ENCODE assay signal across 8 cellular contexts in the genomic region with DNA sequence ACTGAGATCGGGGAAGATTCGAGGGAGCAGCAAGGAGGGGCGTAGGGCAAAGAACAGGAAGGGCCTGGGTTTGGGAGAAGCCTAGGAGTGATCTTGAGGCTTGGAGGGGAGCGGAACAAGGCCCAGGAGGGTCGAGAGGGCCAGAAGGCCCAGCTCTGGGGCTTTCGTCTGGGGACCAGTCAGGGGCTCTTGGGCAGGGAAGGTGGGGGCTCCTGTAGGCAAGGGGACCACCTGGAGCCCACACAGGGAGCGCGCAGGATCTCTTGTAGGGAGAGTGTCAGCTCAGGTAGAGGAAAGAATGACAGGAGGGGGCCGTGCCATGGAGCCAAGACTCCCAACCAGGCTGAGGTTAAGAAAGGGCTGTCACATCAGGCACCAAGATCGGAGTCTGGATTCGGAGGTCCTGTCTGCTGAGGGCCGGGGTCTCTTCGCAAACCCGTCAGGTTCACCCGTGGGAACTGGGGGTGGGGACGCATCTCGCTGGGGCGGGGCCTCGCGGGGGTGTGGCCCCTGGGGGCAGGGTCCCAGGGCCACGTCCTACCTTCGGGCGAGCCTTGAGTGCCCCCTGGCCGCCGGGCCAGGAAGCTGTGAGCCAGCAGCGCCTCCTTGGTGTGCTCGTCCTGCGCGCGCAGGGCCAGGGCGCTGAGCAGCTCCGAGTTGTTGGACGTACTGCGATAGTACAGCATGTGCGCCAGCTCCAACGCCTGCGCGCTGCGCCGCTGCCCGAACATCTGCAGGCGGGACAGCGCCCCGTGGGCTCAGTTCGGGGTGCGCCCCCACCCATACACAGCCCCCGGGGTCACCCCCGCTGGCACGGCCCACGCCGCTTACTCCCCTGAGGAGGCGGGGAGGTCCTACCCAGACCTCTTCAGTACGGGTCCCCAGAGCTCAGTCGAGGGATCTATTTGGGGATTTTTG. TPM values are rescaled to one million over a fixed set of nuclear protein-coding genes. Genes with fewer than 3 reads are reported as not detected.
DNase-seq lines count a peak whose midpoint lies in the region; ATAC-seq and TF ChIP-seq lines count a peak whose summit lies in the region.

No MANE protein-coding gene starts in this region.

- H3K36me3 ChIP-seq in Peyer's patch (no peaks in the 10 kb centered on the region), neural cell (ENCODE audit: insufficient read depth, low read length) (no peaks in the 10 kb centered on the region)

- H3K4me1 Mint-ChIP-seq in activated T-helper 2 cell treated with anti-CD3 and anti-CD28 coated beads, Interferon-gamma antibody, Interleukin-2, Interleukin-4, amounts not matched to agents 10 μg/mL and 5 μg/mL and 100 μg/mL, durations not matched to agents 14 hours and 24 hours and 36 hours (ENCODE audit: low read depth), result peaks cover 47% of the 10 kb centered on the region
- peaks cover 49% of the 10 kb centered on the region for H3K4me1 Mint-ChIP-seq in stimulated activated naive CD8-positive, alpha-beta T cell treated with anti-CD3 and anti-CD28 coated beads, Interleukin-15, Interleukin-2, amounts not matched to agents 100 ng/mL and 50 ng/mL, for 24 hours (ENCODE audit: low read depth)

- no peak for TF ChIP-seq EP300 in neural cell (conservative IDR thresholded peaks at IDR 0.05; ENCODE audit: poor library complexity, severe bottlenecking)

- no peaks in the 10 kb centered on the region for H3K27me3 ChIP-seq in Peyer's patch
- no peaks in the 10 kb centered on the region for H3K27me3 ChIP-seq in neural cell (ENCODE audit: insufficient read depth, low read depth, low read length)

- TF ChIP-seq CTCF in Peyer's patch (IDR thresholded peaks at IDR 0.05) (peak; percentile 80 to 95 (median 92)), fibroblast of the aortic adventitia (IDR thresholded peaks at IDR 0.05; ENCODE audit: insufficient read depth, low read length) (peak; percentile 77), neural cell (IDR thresholded peaks at IDR 0.05; ENCODE audit: poor library complexity, severe bottlenecking) (no peak)

- peaks cover 3% of the 10 kb centered on the region for H3K9me3 Mint-ChIP-seq in activated T-helper 2 cell treated with anti-CD3 and anti-CD28 coated beads, Interferon-gamma antibody, Interleukin-2, Interleukin-4, amounts not matched to agents 10 μg/mL and 5 μg/mL and 100 μg/mL, durations not matched to agents 14 hours and 24 hours and 36 hours
- no peaks in the 10 kb centered on the region for H3K9me3 Mint-ChIP-seq in stimulated activated naive CD8-positive, alpha-beta T cell treated with anti-CD3 and anti-CD28 coated beads, Interleukin-15, Interleukin-2, amounts not matched to agents 100 ng/mL and 50 ng/mL, for 24 hours

- H3K27ac Mint-ChIP-seq in activated T-helper 2 cell treated with anti-CD3 and anti-CD28 coated beads, Interferon-gamma antibody, Interleukin-2, Interleukin-4, amounts not matched to agents 10 μg/mL and 5 μg/mL and 100 μg/mL, durations not matched to agents 14 hours and 24 hours and 36 hours, result peak overlapping the region; percentile 89
- peak overlapping the region; percentile 96 for H3K27ac Mint-ChIP-seq in stimulated activated naive CD8-positive, alpha-beta T cell treated with anti-CD3 and anti-CD28 coated beads, Interleukin-15, Interleukin-2, amounts not matched to agents 100 ng/mL and 50 ng/mL, for 24 hours

- H2AFZ ChIP-seq in neural cell (ENCODE audit: low read depth, low read length), result peak overlapping the region; percentile 58

- H3K27me3 Mint-ChIP-seq in activated T-helper 2 cell treated with anti-CD3 and anti-CD28 coated beads, Interferon-gamma antibody, Interleukin-2, Interleukin-4, amounts not matched to agents 10 μg/mL and 5 μg/mL and 100 μg/mL, durations not matched to agents 14 hours and 24 hours and 36 hours (ENCODE audit: low read depth), result no peaks in the 10 kb centered on the region
- no peaks in the 10 kb centered on the region for H3K27me3 Mint-ChIP-seq in stimulated activated naive CD8-positive, alpha-beta T cell treated with anti-CD3 and anti-CD28 coated beads, Interleukin-15, Interleukin-2, amounts not matched to agents 100 ng/mL and 50 ng/mL, for 24 hours

- TF ChIP-seq RAD21 in neural cell (conservative IDR thresholded peaks at IDR 0.05), result no peak

- H3K9ac ChIP-seq in neural cell (ENCODE audit: low read length), result peak overlapping the region; percentile 53

- no peaks in the 10 kb centered on the region for H3K79me2 ChIP-seq in neural cell (replicated peaks; ENCODE audit: insufficient read depth, low read length)

- H3K36me3 Mint-ChIP-seq in activated T-helper 2 cell treated with anti-CD3 and anti-CD28 coated beads, Interferon-gamma antibody, Interleukin-2, Interleukin-4, amounts not matched to agents 10 μg/mL and 5 μg/mL and 100 μg/mL, durations not matched to agents 14 hours and 24 hours and 36 hours (ENCODE audit: low read depth), result peaks cover 34% of the 10 kb centered on the region
- peaks cover 27% of the 10 kb centered on the region for H3K36me3 Mint-ChIP-seq in stimulated activated naive CD8-positive, alpha-beta T cell treated with anti-CD3 and anti-CD28 coated beads, Interleukin-15, Interleukin-2, amounts not matched to agents 100 ng/mL and 50 ng/mL, for 24 hours (ENCODE audit: low read depth)

- H3F3A ChIP-seq in neural cell (ENCODE audit: insufficient read depth, low read length, poor library complexity, severe bottlenecking), result no peaks in the 10 kb centered on the region

- peak overlapping the region; percentile 59 to 75 (median 61) for H3K4me3 ChIP-seq in Peyer's patch
- peak overlapping the region; percentile 57 for H3K4me3 ChIP-seq in fibroblast of the aortic adventitia (ENCODE audit: low read depth, low read length)
- peak overlapping the region; percentile 63 for H3K4me3 ChIP-seq in neural cell (ENCODE audit: low read length)

- H3K4me1 ChIP-seq in Peyer's patch, result peaks cover 0 to 21% (median 11%) of the 10 kb centered on the region in 4 donors

- H3K4me2 ChIP-seq in neural cell (ENCODE audit: low read length), result no peak overlapping the region

- no peaks in the 10 kb centered on the region for H3K9me2 ChIP-seq in neural cell (ENCODE audit: insufficient read depth, low read length)

- intact Hi-C loops in activated T-helper 2 cell treated with anti-CD3 and anti-CD28 coated beads, Interferon-gamma antibody, Interleukin-2, Interleukin-4, amounts not matched to agents 10 μg/mL and 5 μg/mL and 100 μg/mL, durations not matched to agents 14 hours and 24 hours and 36 hours (cut with micrococcal nuclease), result loop anchor here (1.0 to 5.0 kb wide), 2 partner anchors 64 to 66 kb away; no protein-coding TSS in a partner anchor

- no peaks in the 10 kb centered on the region for H3K9me3 ChIP-seq in Peyer's patch
- no peaks in the 10 kb centered on the region for H3K9me3 ChIP-seq in neural cell (ENCODE audit: low read length)

- H3K4me3 Mint-ChIP-seq in activated T-helper 2 cell treated with anti-CD3 and anti-CD28 coated beads, Interferon-gamma antibody, Interleukin-2, Interleukin-4, amounts not matched to agents 10 μg/mL and 5 μg/mL and 100 μg/mL, durations not matched to agents 14 hours and 24 hours and 36 hours (ENCODE audit: low read depth), result peak overlapping the region; percentile 86
- H3K4me3 Mint-ChIP-seq in stimulated activated naive CD8-positive, alpha-beta T cell treated with anti-CD3 and anti-CD28 coated beads, Interleukin-15, Interleukin-2, amounts not matched to agents 100 ng/mL and 50 ng/mL, for 24 hours, result peak overlapping the region; percentile 92

- ATAC-seq in GM21526 (IDR thresholded peaks at IDR 0.05; ENCODE audit: low FRiP score, unreplicated experiment), result peak; percentile 44

- no peaks in the 10 kb centered on the region for H4K20me1 ChIP-seq in neural cell (ENCODE audit: insufficient read depth)

- TF ChIP-seq POLR2A in Peyer's patch (IDR thresholded peaks at IDR 0.05), result no peak

- DNase-seq in DMS 273 (lab: John Stamatoyannopoulos, UW; ENCODE audit: unreplicated experiment), result peak; percentile 99
- peak; percentile 85 for DNase-seq in KG1 (lab: John Stamatoyannopoulos, UW)
- peak; percentile 95 to 98 (median 96) for DNase-seq in Peyer's patch
- peak; percentile 92 for DNase-seq in activated T-helper 2 cell treated with anti-CD3 and anti-CD28 coated beads, Interferon-gamma antibody, Interleukin-2, Interleukin-4, amounts not matched to agents 10 μg/mL and 5 μg/mL and 100 μg/mL, durations not matched to agents 14 hours and 24 hours and 36 hours (ENCODE audit: low spot score)
- DNase-seq in fibroblast of the aortic adventitia (ENCODE audit: low read depth), result peak; percentile 87

- H3K27ac ChIP-seq in Peyer's patch (peak overlapping the region; percentile 95 to 98 (median 96)), neural cell (ENCODE audit: low read length) (peak overlapping the region; percentile 60)

RNA-seq across cellular contexts. Expression of a gene that starts 8.4 kb away (rescaled TPM):
- total RNA-seq in Peyer's patch (10 to 100 TPM in 2 of 4 donors, 1 to 10 TPM in 2; 4.7 to 21.5 (median 10.5) TPM), fibroblast of the aortic adventitia (ENCODE audit: low replicate concordance) (93.3 and 369 TPM in 2 replicates)
- 318 and 329 TPM in 2 replicates for total RNA-seq in activated T-helper 2 cell treated with anti-CD3 and anti-CD28 coated beads, Interferon-gamma antibody, Interleukin-2, Interleukin-4, amounts not matched to agents 10 μg/mL and 5 μg/mL and 100 μg/mL, durations not matched to agents 14 hours and 24 hours and 36 hours
- not detected in 2 replicates for polyA plus RNA-seq in neural cell
- polyA minus RNA-seq in neural cell, result not detected in 2 replicates

RNA-seq across cellular contexts. Expression of a gene that starts 30.0 kb away (rescaled TPM):
- total RNA-seq in Peyer's patch (10 to 100 TPM in 3 of 4 donors, 1 to 10 TPM in 1; 8.6 to 30.5 (median 20.0) TPM), fibroblast of the aortic adventitia (ENCODE audit: low replicate concordance) (2.2 and 5.0 TPM in 2 replicates)
- total RNA-seq in activated T-helper 2 cell treated with anti-CD3 and anti-CD28 coated beads, Interferon-gamma antibody, Interleukin-2, Interleukin-4, amounts not matched to agents 10 μg/mL and 5 μg/mL and 100 μg/mL, durations not matched to agents 14 hours and 24 hours and 36 hours, result 12.8 and 13.1 TPM in 2 replicates
- polyA plus RNA-seq in neural cell, result 4.2 and 11.7 TPM in 2 replicates
- polyA minus RNA-seq in neural cell, result 8.9 and 17.0 TPM in 2 replicates

RNA-seq across cellular contexts. Expression of a gene that starts 30.4 kb away (rescaled TPM):
- total RNA-seq in Peyer's patch (not detected), fibroblast of the aortic adventitia (ENCODE audit: low replicate concordance) (not detected in 2 replicates)
- not detected in 2 replicates for total RNA-seq in activated T-helper 2 cell treated with anti-CD3 and anti-CD28 coated beads, Interferon-gamma antibody, Interleukin-2, Interleukin-4, amounts not matched to agents 10 μg/mL and 5 μg/mL and 100 μg/mL, durations not matched to agents 14 hours and 24 hours and 36 hours
- not detected in 2 replicates for polyA plus RNA-seq in neural cell
- not detected in 2 replicates for polyA minus RNA-seq in neural cell

RNA-seq across cellular contexts. Expression of a gene that starts 57.6 kb away (rescaled TPM):
- total RNA-seq in Peyer's patch (100 to 1,000 TPM in 3 of 4 donors, 10 to 100 TPM in 1; 54.5 to 136 (median 112) TPM), fibroblast of the aortic adventitia (ENCODE audit: low replicate concordance) (23.7 and 140 TPM in 2 replicates)
- 80.2 and 87.8 TPM in 2 replicates for total RNA-seq in activated T-helper 2 cell treated with anti-CD3 and anti-CD28 coated beads, Interferon-gamma antibody, Interleukin-2, Interleukin-4, amounts not matched to agents 10 μg/mL and 5 μg/mL and 100 μg/mL, durations not matched to agents 14 hours and 24 hours and 36 hours
- polyA plus RNA-seq in neural cell, result 42.3 and 46.9 TPM in 2 replicates
- polyA minus RNA-seq in neural cell, result 31.2 and 41.4 TPM in 2 replicates

RNA-seq across cellular contexts. Expression of a gene that starts 59.7 kb away (rescaled TPM):
- under 1 TPM in 2 of 4 donors, not detected in 2; 0.27 to 0.47 TPM for total RNA-seq in Peyer's patch
- 0.34 and 0.39 TPM in 2 replicates for total RNA-seq in activated T-helper 2 cell treated with anti-CD3 and anti-CD28 coated beads, Interferon-gamma antibody, Interleukin-2, Interleukin-4, amounts not matched to agents 10 μg/mL and 5 μg/mL and 100 μg/mL, durations not matched to agents 14 hours and 24 hours and 36 hours
- total RNA-seq in fibroblast of the aortic adventitia (ENCODE audit: low replicate concordance), result 1.2 and 2.2 TPM in 2 replicates
- 1.8 and 2.8 TPM in 2 replicates for polyA plus RNA-seq in neural cell
- 8.5 and 8.7 TPM in 2 replicates for polyA minus RNA-seq in neural cell

Comparison
In these comparisons a context has a peak if more than half of its experiments do, and no peak if none do; other contexts are left out.
1. Peak in every context shown above with its lines: DNase-seq, ATAC-seq, H3K4me3 ChIP-seq and H3K27ac ChIP-seq.